ENCODE assay signal across 8 cellular contexts in the genomic region with DNA sequence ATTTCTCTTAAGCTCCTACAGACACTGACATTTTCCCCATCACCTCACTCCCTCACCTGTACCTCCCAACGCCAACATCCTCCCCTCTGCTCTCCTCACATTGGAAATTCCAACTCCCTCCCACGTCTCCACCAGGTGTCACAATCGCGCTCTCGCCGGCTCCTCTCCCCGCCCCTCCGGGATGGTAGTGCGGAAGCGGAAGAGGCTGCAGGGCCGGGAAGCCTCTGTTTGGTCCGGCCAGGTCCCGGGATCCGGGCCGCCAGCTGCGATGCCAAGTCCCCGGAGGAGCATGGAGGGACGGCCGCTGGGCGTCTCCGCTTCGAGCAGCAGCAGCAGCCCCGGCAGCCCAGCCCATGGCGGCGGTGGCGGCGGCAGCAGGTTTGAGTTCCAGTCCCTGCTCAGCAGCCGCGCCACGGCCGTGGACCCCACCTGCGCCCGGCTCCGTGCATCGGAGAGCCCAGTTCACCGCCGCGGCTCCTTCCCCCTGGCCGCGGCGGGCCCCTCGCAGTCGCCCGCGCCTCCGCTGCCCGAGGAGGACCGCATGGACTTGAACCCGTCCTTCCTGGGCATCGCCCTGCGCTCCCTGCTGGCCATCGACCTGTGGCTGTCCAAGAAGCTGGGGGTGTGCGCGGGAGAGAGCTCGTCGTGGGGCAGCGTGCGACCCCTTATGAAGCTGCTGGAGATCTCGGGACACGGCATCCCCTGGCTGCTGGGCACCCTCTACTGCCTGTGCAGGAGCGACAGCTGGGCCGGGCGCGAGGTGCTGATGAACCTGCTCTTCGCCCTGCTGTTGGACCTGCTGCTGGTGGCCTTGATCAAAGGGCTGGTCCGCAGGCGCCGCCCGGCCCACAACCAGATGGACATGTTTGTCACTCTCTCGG. TPM values are rescaled to one million over a fixed set of nuclear protein-coding genes. Genes with fewer than 3 reads are reported as not detected.
DNase-seq lines count a peak whose midpoint lies in the region; ATAC-seq and TF ChIP-seq lines count a peak whose summit lies in the region.

A gene (plus strand): TSS at position 187 of the 881 bp plus-strand sequence. CDS start 82 bp downstream, at position 269.

- no peaks in the 10 kb centered on the region for H3K27me3 Mint-ChIP-seq in activated T-cell treated with anti-CD3 and anti-CD28 coated beads, Interleukin-2, amount 50 U/mL, for 72 hours (ENCODE audit: low read depth)
- peaks cover 14 to 22% of the 10 kb centered on the region in 2 donors for H3K27me3 Mint-ChIP-seq in stimulated activated naive B cell treated with anti-CD40 and anti-IgM and Interleukin-4, amounts not matched to agents 10 μg/mL and 1 μg/mL and 100 μg/mL, for 72 hours

- no peaks in the 10 kb centered on the region for H3K79me2 ChIP-seq in OCI-LY7 (ENCODE audit: insufficient read depth, low read depth, low read length)

- no peaks in the 10 kb centered on the region for H3K9me2 ChIP-seq in OCI-LY7 (ENCODE audit: insufficient read depth, low read length)

- H3K27me3 ChIP-seq in muscle layer of duodenum (ENCODE audit: low read depth, low read length) = no peaks in the 10 kb centered on the region

- POLR2A ChIA-PET in OCI-LY7 (lab: Charles Lee) = interaction anchor here (0.5 to 1.2 kb wide), 3 partner anchors 18 to 1068 kb away, joined by 3 read pairs; no protein-coding TSS in a partner anchor

- H3K4me1 ChIP-seq in OCI-LY7 (ENCODE audit: insufficient read depth, low read length, poor library complexity, severe bottlenecking) (peaks cover 23% of the 10 kb centered on the region), muscle layer of duodenum (ENCODE audit: control insufficient read depth in 1 of 2, insufficient read depth in 2 of 2, low read length in 2 of 2) (peaks cover 20 to 25% of the 10 kb centered on the region in 2 donors)

- peak; percentile 66 for TF ChIP-seq CTCF in OCI-LY7 (conservative IDR thresholded peaks at IDR 0.05; ENCODE audit: low read length)

- H3K4me3 Mint-ChIP-seq in activated T-cell treated with anti-CD3 and anti-CD28 coated beads, Interleukin-2, amount 50 U/mL, for 72 hours = peak within 1 kb of the TSS; percentile 87 to 90
- H3K4me3 Mint-ChIP-seq in stimulated activated naive B cell treated with anti-CD40 and anti-IgM and Interleukin-4, amounts not matched to agents 10 μg/mL and 1 μg/mL and 100 μg/mL, for 72 hours = peak within 1 kb of the TSS; percentile 85 to 91

- H3K9me3 Mint-ChIP-seq in activated T-cell treated with anti-CD3 and anti-CD28 coated beads, Interleukin-2, amount 50 U/mL, for 72 hours = no peaks in the 10 kb centered on the region
- no peaks in the 10 kb centered on the region for H3K9me3 Mint-ChIP-seq in stimulated activated naive B cell treated with anti-CD40 and anti-IgM and Interleukin-4, amounts not matched to agents 10 μg/mL and 1 μg/mL and 100 μg/mL, for 72 hours

- peaks cover 0 to 2% of the 10 kb centered on the region in 2 donors for H3K36me3 Mint-ChIP-seq in activated T-cell treated with anti-CD3 and anti-CD28 coated beads, Interleukin-2, amount 50 U/mL, for 72 hours (ENCODE audit: insufficient read depth in 2 of 2)
- no peaks in the 10 kb centered on the region for H3K36me3 Mint-ChIP-seq in stimulated activated naive B cell treated with anti-CD40 and anti-IgM and Interleukin-4, amounts not matched to agents 10 μg/mL and 1 μg/mL and 100 μg/mL, for 72 hours

- H3K27ac ChIP-seq in OCI-LY7 (ENCODE audit: low read depth, low read length, poor library complexity, severe bottlenecking) = no peak within 1 kb of the TSS
- H3K27ac ChIP-seq in muscle layer of duodenum (ENCODE audit: low read length) = peak within 1 kb of the TSS; percentile 74

- no TSS peak for BruUV-seq in OCI-LY7 (replicated peaks; lab: Mats Ljungman, UMichigan)

- H3K27ac Mint-ChIP-seq in activated T-cell treated with anti-CD3 and anti-CD28 coated beads, Interleukin-2, amount 50 U/mL, for 72 hours = peak within 1 kb of the TSS; percentile 66
- peak within 1 kb of the TSS; percentile 82 for H3K27ac Mint-ChIP-seq in stimulated activated naive B cell treated with anti-CD40 and anti-IgM and Interleukin-4, amounts not matched to agents 10 μg/mL and 1 μg/mL and 100 μg/mL, for 72 hours

- intact Hi-C loops in OCI-LY7 (cut with micrococcal nuclease; ENCODE audit: unreplicated experiment) = loop anchor here (1.0 to 5.0 kb wide), 3 partner anchors 78 to 775 kb away; a partner anchor contains a TSS

- H3K4me2 ChIP-seq in OCI-LY7 (ENCODE audit: low read length) = peak within 1 kb of the TSS; percentile 83

- no peaks in the 10 kb centered on the region for H4K20me1 ChIP-seq in OCI-LY7 (ENCODE audit: insufficient read depth, low read length)

- peak within 1 kb of the TSS; percentile 88 for H2AFZ ChIP-seq in OCI-LY7 (ENCODE audit: low read length)

- H3K4me1 Mint-ChIP-seq in activated T-cell treated with anti-CD3 and anti-CD28 coated beads, Interleukin-2, amount 50 U/mL, for 72 hours (ENCODE audit: low read depth) = peaks cover 63% of the 10 kb centered on the region
- H3K4me1 Mint-ChIP-seq in stimulated activated naive B cell treated with anti-CD40 and anti-IgM and Interleukin-4, amounts not matched to agents 10 μg/mL and 1 μg/mL and 100 μg/mL, for 72 hours = peaks cover 29 to 48% of the 10 kb centered on the region in 2 donors

- H3K4me3 ChIP-seq in OCI-LY7 (ENCODE audit: low read depth, low read length, poor library complexity, severe bottlenecking) = peak within 1 kb of the TSS; percentile 77
- H3K4me3 ChIP-seq in muscle layer of duodenum (ENCODE audit: low read depth in 1 of 2, low read length in 2 of 2) = peak within 1 kb of the TSS; percentile 49 to 82

- ATAC-seq in GM21526 (IDR thresholded peaks at IDR 0.05; ENCODE audit: low FRiP score, unreplicated experiment) = peak; percentile 88
- ATAC-seq in activated T-cell treated with anti-CD3 and anti-CD28 coated beads, Interleukin-2, amount 50 U/mL, for 72 hours (replicated peaks in 1 of 2) = peak; percentile 79 to 89
- peak; percentile 95 for ATAC-seq in esophagus mucosa
- peak; percentile 88 for ATAC-seq in stimulated activated naive B cell treated with anti-CD40 and anti-IgM and Interleukin-4, amounts not matched to agents 10 μg/mL and 1 μg/mL and 100 μg/mL, for 72 hours (replicated peaks)

- H3K9me3 ChIP-seq in OCI-LY7 (ENCODE audit: low read length) = no peaks in the 10 kb centered on the region
- no peaks in the 10 kb centered on the region for H3K9me3 ChIP-seq in muscle layer of duodenum (ENCODE audit: control insufficient read depth in 1 of 2, low read length in 2 of 2)

- H3K36me3 ChIP-seq in OCI-LY7 (ENCODE audit: insufficient read depth, low read length) = no peaks in the 10 kb centered on the region
- no peaks in the 10 kb centered on the region for H3K36me3 ChIP-seq in muscle layer of duodenum (ENCODE audit: control insufficient read depth in 1 of 2, insufficient read depth in 2 of 2, low read length in 2 of 2)

- CTCF ChIA-PET in OCI-LY7 (lab: Charles Lee; ENCODE audit: unreplicated experiment) = no interaction called here

- DNase-seq in DMS53 treated with DMSO at 0.1 percent for 48 hours (lab: John Stamatoyannopoulos, UW; ENCODE audit: unreplicated experiment) = peak; percentile 30
- DNase-seq in HuH-7 (ENCODE audit: low spot score) = peak; percentile 78
- peak; percentile 75 for DNase-seq in OCI-LY7 (ENCODE audit: low spot score)
- DNase-seq in activated T-cell treated with anti-CD3 and anti-CD28 coated beads, Interleukin-2, amount 50 U/mL, for 72 hours = peak; percentile 76 to 82
- DNase-seq in stimulated activated naive B cell treated with anti-CD40 and anti-IgM and Interleukin-4, amounts not matched to agents 10 μg/mL and 1 μg/mL and 100 μg/mL, for 72 hours = peak; percentile 75

RNA-seq across cellular contexts. Expression of the gene that starts here (rescaled TPM):
- 2.5 and 4.6 TPM in 2 replicates for total RNA-seq in OCI-LY7 (2014; rRNA removed; shearing (Covaris generic))
- total RNA-seq in OCI-LY7 (2022) (7.5 and 8.1 TPM in 2 replicates), esophagus mucosa (6.1 TPM)
- total RNA-seq in activated T-cell treated with anti-CD3 and anti-CD28 coated beads, Interleukin-2, amount 50 U/mL, for 72 hours = 1 to 10 TPM; 4.3 to 4.8 TPM
